8 cellular contexts compared by ENCODE assay signal in genomic region chr12:46214668-46215429, GRCh38. TPM values are rescaled to one million over a fixed set of nuclear protein-coding genes. Genes with fewer than 3 reads are reported as not detected.
A peak's percentile ranks its signal among the peaks of the same experiment; 100 is the strongest.
DNase-seq lines count a peak whose midpoint lies in the region; ATAC-seq and TF ChIP-seq lines count a peak whose summit lies in the region.

No MANE protein-coding gene starts in this region.

- H4K8ac ChIP-seq in mesendoderm (ENCODE audit: low read depth, low read length), result no peak overlapping the region

- H3K23ac ChIP-seq in mesendoderm (ENCODE audit: low read length), result peak overlapping the region; percentile 26

- H3K27ac ChIP-seq in left ventricle myocardium inferior (replicated peaks) (peak overlapping the region; percentile 42), mesendoderm (ENCODE audit: low read depth, low read length) (no peak overlapping the region), vagina (peak overlapping the region; percentile 38)

- H3K4me1 ChIP-seq in left ventricle myocardium inferior, result peaks cover 81% of the 10 kb centered on the region
- H3K4me1 ChIP-seq in mesendoderm (ENCODE audit: control insufficient read depth, low read depth, low read length), result peaks cover 4% of the 10 kb centered on the region
- H3K4me1 ChIP-seq in vagina, result peaks cover 18% of the 10 kb centered on the region

- no peak overlapping the region for H2BK5ac ChIP-seq in mesendoderm (ENCODE audit: low read length)

- TF ChIP-seq CTCF in left ventricle myocardium inferior (IDR thresholded peaks at IDR 0.05; ENCODE audit: borderline replicate concordance), result no peak
- TF ChIP-seq CTCF in vagina (IDR thresholded peaks at IDR 0.05), result no peak
- TF ChIP-seq CTCF in foreskin fibroblast (IDR thresholded peaks at IDR 0.05; ENCODE audit: low read depth, low read length), result no peak

- no peak overlapping the region for H3K18ac ChIP-seq in mesendoderm (ENCODE audit: low read length)

- no peak for ATAC-seq in Right ventricle myocardium superior (ENCODE audit: poor library complexity)

- H2BK120ac ChIP-seq in mesendoderm (ENCODE audit: low read depth, low read length), result no peak overlapping the region

- no peak overlapping the region for H2BK15ac ChIP-seq in mesendoderm (replicated peaks; ENCODE audit: low read depth)

- H3K27me3 ChIP-seq in left ventricle myocardium inferior (ENCODE audit: low read depth) (no peaks in the 10 kb centered on the region), mesendoderm (ENCODE audit: insufficient read depth, low read length, poor library complexity) (no peaks in the 10 kb centered on the region), vagina (no peaks in the 10 kb centered on the region)

- H3K79me1 ChIP-seq in mesendoderm (ENCODE audit: low read length), result peaks cover 20% of the 10 kb centered on the region

- DNase-seq in left ventricle myocardium inferior (no peak), Right ventricle myocardium superior (no peak), HT1080 (ENCODE audit: low read depth) (peak; percentile 11), mesendoderm (no peak), vagina (ENCODE audit: extremely low spot score in 2 of 2) (no peak), NCI-H526 (lab: John Stamatoyannopoulos, UW) (no peak), foreskin fibroblast (no peak)
- DNase-seq in activated CD8-positive, alpha-beta memory T cell treated with anti-CD3 and anti-CD28 coated beads for 48 hours (ENCODE audit: low read depth in 2 of 3, low spot score in 2 of 3), result peak in 2 of 3 experiments; percentile 53 to 58

- H2AK5ac ChIP-seq in mesendoderm (ENCODE audit: low read length), result no peak overlapping the region

- H3K36me3 ChIP-seq in left ventricle myocardium inferior (no peaks in the 10 kb centered on the region), mesendoderm (ENCODE audit: control insufficient read depth, insufficient read depth, low read length) (peaks cover 2% of the 10 kb centered on the region), vagina (no peaks in the 10 kb centered on the region)

- H3K56ac ChIP-seq in mesendoderm (ENCODE audit: low read length), result no peak overlapping the region

- H3K4me3 ChIP-seq in left ventricle myocardium inferior (no peak overlapping the region), mesendoderm (ENCODE audit: low read length) (no peak overlapping the region), vagina (no peak overlapping the region), foreskin fibroblast (ENCODE audit: low read depth in 1 of 2, low read length in 2 of 2) (no peak overlapping the region)

- WGBS in mesendoderm (ENCODE audit: extremely low coverage, insufficient coverage, low lambda C conversion rate), result no CpG with 5 or more reads among the region's 7 CpGs

- H4K5ac ChIP-seq in mesendoderm (ENCODE audit: low read length), result no peak overlapping the region

- peaks cover 35% of the 10 kb centered on the region for H3K79me2 ChIP-seq in mesendoderm (ENCODE audit: control insufficient read depth, insufficient read depth, low read length)

- H3K9me3 ChIP-seq in left ventricle myocardium inferior (replicated peaks) (no peaks in the 10 kb centered on the region), vagina (no peaks in the 10 kb centered on the region)

- H3K9ac ChIP-seq in mesendoderm (ENCODE audit: low read length), result no peak overlapping the region

- H3K4ac ChIP-seq in mesendoderm (ENCODE audit: low read depth, low read length), result no peak overlapping the region

- intact Hi-C loops in left ventricle myocardium inferior (cut with micrococcal nuclease) (no loop called here), Right ventricle myocardium superior (cut with DNase I) (loop anchor here (10.0 kb wide), 1 partner anchor 50 kb away; the partner anchor contains the start of gene SLC38A1), vagina (cut with DNase I) (no loop called here)

- no peak overlapping the region for H3K4me2 ChIP-seq in mesendoderm (ENCODE audit: low read length)

- no peak for TF ChIP-seq POLR2A in vagina (IDR thresholded peaks at IDR 0.05)

RNA-seq across cellular contexts. Expression of gene SLC38A1, which starts 54.0 kb away (rescaled TPM):
- 134 TPM for total RNA-seq in left ventricle myocardium inferior
- 136 TPM for total RNA-seq in Right ventricle myocardium superior
- total RNA-seq in HT1080 (2014; rRNA removed; shearing (Covaris generic)), result 13.3 and 16.9 TPM in 2 replicates
- polyA plus RNA-seq in HT1080 (2015; cell fraction: cytosol; rRNA removed), result 36.8 and 45.6 TPM in 2 replicates
- 101 and 123 TPM in 2 replicates for polyA plus RNA-seq in HT1080 (2015; cell fraction: nucleus; rRNA removed)
- 155 TPM for polyA plus RNA-seq in mesendoderm (2013, experiment 1 of 2)
- polyA plus RNA-seq in mesendoderm (2013, experiment 2 of 2), result 154 TPM
- 44.7 TPM for total RNA-seq in vagina

Comparison
In these comparisons a context has a peak if more than half of its experiments do, and no peak if none do; other contexts are left out.
1. DNase-seq: peak in HT1080 (single experiment) and activated CD8-positive, alpha-beta memory T cell treated with anti-CD3 and anti-CD28 coated beads for 48 hours (2 of 3); none in left ventricle myocardium inferior (single experiment), Right ventricle myocardium superior (single experiment), mesendoderm (single experiment), vagina (0 of 2), NCI-H526 (0 of 2) and foreskin fibroblast (0 of 2).